ENCODE assay signal across 8 cellular contexts in the genomic region with DNA sequence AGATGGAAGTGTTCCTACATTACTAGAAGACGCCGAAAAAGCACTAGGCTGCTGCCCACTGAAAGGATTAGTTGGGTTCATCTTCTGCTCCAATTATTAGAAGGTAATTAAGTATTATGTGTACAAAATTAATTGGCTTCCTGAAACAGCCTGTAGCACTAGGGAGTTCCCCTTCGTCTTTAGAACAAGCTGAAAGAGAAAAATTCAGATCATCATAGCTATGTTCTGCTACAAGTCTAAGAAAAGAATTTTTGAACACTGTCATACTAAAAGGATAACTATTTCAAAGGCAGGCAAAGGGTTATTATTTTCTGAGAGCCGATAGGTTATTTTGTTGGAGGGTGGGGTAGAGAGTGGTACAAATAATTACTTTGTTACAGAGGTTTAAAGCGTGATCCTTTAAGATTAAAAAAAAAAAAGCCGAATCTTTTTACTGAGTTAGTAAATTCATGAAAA. TPM values are rescaled to one million over a fixed set of nuclear protein-coding genes. Genes with fewer than 3 reads are reported as not detected.
A peak's percentile ranks its signal among the peaks of the same experiment; 100 is the strongest.
DNase-seq lines count a peak whose midpoint lies in the region; ATAC-seq and TF ChIP-seq lines count a peak whose summit lies in the region.

MCM3AP (minus strand) TSS at position 406 of the 456 bp plus-strand sequence; CDS start at position 81, 325 bp downstream.

- peaks cover 0 to 36% of the 10 kb centered on the region in 2 donors for H3K36me3 ChIP-seq in gastrocnemius medialis

- DNase-seq in HFFc6 (no peak), left ventricle myocardium superior (no peak), gastrocnemius medialis (no peak), NCI-H187 treated with DMSO at 0.1 percent for 48 hours (lab: John Stamatoyannopoulos, UW) (no peak)
- no peak for DNase-seq in stimulated activated CD4-positive, alpha-beta T cell treated with anti-CD3 and anti-CD28 coated beads, Interleukin-4, amount 100 ng/mL, for 24 hours

- no peaks in the 10 kb centered on the region for H3K9me3 ChIP-seq in gastrocnemius medialis

- H3K4me1 Mint-ChIP-seq in HFFc6 (ENCODE audit: low read depth): peaks cover 45% of the 10 kb centered on the region
- H3K4me1 Mint-ChIP-seq in activated T-helper 17 cell treated with anti-CD3 and anti-CD28 coated beads, Interleukin-2, amount 50 U/mL, for 72 hours: peaks cover 23% of the 10 kb centered on the region

- no peak for ATAC-seq in activated T-helper 17 cell treated with anti-CD3 and anti-CD28 coated beads, Interleukin-2, amount 50 U/mL, for 72 hours (replicated peaks)
- ATAC-seq in left ventricle myocardium superior: no peak
- no peak for ATAC-seq in gastrocnemius medialis
- ATAC-seq in HG03469 (IDR thresholded peaks at IDR 0.05; ENCODE audit: unreplicated experiment): no peak
- no peak for ATAC-seq in HG02571 (IDR thresholded peaks at IDR 0.05; ENCODE audit: unreplicated experiment)

- H3K4me3 ChIP-seq in gastrocnemius medialis: peak within 1 kb of the TSS; percentile 75 to 93 (median 88)

- no peak for TF ChIP-seq POLR2A in gastrocnemius medialis (IDR thresholded peaks at IDR 0.05)

- H3K27ac ChIP-seq in gastrocnemius medialis: peak within 1 kb of the TSS; percentile 85 to 98 (median 92)

- peaks cover 30% of the 10 kb centered on the region for H3K36me3 Mint-ChIP-seq in HFFc6 (ENCODE audit: low read depth)
- H3K36me3 Mint-ChIP-seq in activated T-helper 17 cell treated with anti-CD3 and anti-CD28 coated beads, Interleukin-2, amount 50 U/mL, for 72 hours (ENCODE audit: low read depth): peaks cover 65% of the 10 kb centered on the region

- H3K4me3 Mint-ChIP-seq in HFFc6: peak within 1 kb of the TSS; percentile 94
- peak within 1 kb of the TSS; percentile 92 for H3K4me3 Mint-ChIP-seq in activated T-helper 17 cell treated with anti-CD3 and anti-CD28 coated beads, Interleukin-2, amount 50 U/mL, for 72 hours

- H3K4me1 ChIP-seq in gastrocnemius medialis: peaks cover 42 to 45% of the 10 kb centered on the region in 2 donors

- no peaks in the 10 kb centered on the region for H3K27me3 ChIP-seq in gastrocnemius medialis

- no peaks in the 10 kb centered on the region; the same call in 1 of the 2 replicates for H3K27me3 Mint-ChIP-seq in HFFc6 (ENCODE audit: insufficient read depth)
- H3K27me3 Mint-ChIP-seq in activated T-helper 17 cell treated with anti-CD3 and anti-CD28 coated beads, Interleukin-2, amount 50 U/mL, for 72 hours: no peaks in the 10 kb centered on the region

- in situ Hi-C loops in gastrocnemius medialis (cut with MboI; ENCODE audit: low sequenced_read_pairs in 4 of 4): loop anchor here in 1 of 4 donors (5.0 kb wide), 1 partner anchor 53 kb away; no protein-coding TSS in a partner anchor

- H3K9me3 Mint-ChIP-seq in HFFc6: no peaks in the 10 kb centered on the region
- H3K9me3 Mint-ChIP-seq in activated T-helper 17 cell treated with anti-CD3 and anti-CD28 coated beads, Interleukin-2, amount 50 U/mL, for 72 hours: no peaks in the 10 kb centered on the region

- intact Hi-C loops in left ventricle myocardium superior (cut with micrococcal nuclease): no loop called here
- intact Hi-C loops in gastrocnemius medialis (cut with DNase I; ENCODE audit: low total_unique reads): loop anchor here (5.0 kb wide), 2 partner anchors 143 to 172 kb away; partner anchors contain the start of gene DIP2A

- H3K27ac Mint-ChIP-seq in HFFc6: peak within 1 kb of the TSS; percentile 92
- H3K27ac Mint-ChIP-seq in activated T-helper 17 cell treated with anti-CD3 and anti-CD28 coated beads, Interleukin-2, amount 50 U/mL, for 72 hours: peak within 1 kb of the TSS; percentile 97

- no peak for TF ChIP-seq CTCF in HFFc6 (IDR thresholded peaks at IDR 0.05)
- TF ChIP-seq CTCF in gastrocnemius medialis (IDR thresholded peaks at IDR 0.05 in 4 of 5, conservative IDR thresholded peaks at IDR 0.05 in 1 of 5): no peak

RNA-seq across cellular contexts. Expression of gene MCM3AP, which starts in this region (rescaled TPM):
- total RNA-seq in HFFc6 (2021; fragmentation: NEBNext Ultra II Directional; extraction: Animal tissue kit (Norgen Biotek cat#: 25700)): 10 to 100 TPM; 85.7 to 91.8 (median 86.9) TPM
- 100 to 1,000 TPM; 105 to 118 TPM for total RNA-seq in activated T-helper 17 cell treated with anti-CD3 and anti-CD28 coated beads, Interleukin-2, amount 50 U/mL, for 72 hours
- total RNA-seq in left ventricle myocardium superior (62.9 TPM), gastrocnemius medialis (100 to 1,000 TPM in 1 of 4 donors, 10 to 100 TPM in 3; 52.1 to 155 (median 83.2) TPM)
